In the genomic region with DNA sequence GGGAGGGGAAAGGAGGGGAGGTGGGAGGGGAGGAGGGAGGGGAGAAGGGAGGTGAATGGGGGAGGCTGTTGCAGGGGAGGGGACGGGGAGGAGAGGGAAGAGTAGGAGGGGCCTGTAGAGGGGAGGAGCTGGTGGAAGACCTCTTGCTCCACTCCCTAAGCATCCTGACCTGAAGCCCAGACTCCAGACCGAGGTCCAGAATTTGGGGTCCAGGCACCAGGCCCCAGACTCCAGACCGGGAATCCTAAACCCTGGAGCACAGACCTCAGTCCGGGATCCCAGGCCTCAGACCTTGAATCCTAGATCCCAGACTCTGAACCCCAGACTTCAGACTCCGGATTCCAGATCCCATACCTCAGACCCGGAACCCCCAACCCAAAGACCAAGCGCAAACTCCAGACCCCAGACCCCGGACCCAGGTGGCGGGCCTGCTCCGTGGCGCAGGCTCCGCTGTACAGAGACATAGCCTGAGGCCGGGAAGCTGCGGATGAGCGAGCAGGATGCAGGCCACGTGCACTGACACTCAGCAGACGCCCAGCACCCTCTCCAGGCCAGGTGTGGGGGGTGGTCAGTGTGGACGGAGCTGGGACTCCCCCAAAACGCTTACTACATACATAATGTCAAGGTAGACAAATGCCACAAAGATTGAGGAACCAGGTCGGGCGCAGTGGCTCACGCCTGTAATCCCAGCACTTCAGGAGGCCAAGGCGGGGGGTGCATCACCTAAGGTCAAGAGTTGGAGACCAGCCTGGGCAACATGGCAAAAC, we compare ENCODE assay signal across 9 cellular contexts. TPM values are rescaled to one million over a fixed set of nuclear protein-coding genes. Genes with fewer than 3 reads are reported as not detected.
DNase-seq lines count a peak whose midpoint lies in the region; FAIRE-seq and TF ChIP-seq lines count a peak whose summit lies in the region.
"Had no signal": no experiment of that assay in that cellular context is flagged by ENCODE, and none has a peak within 500 bp of the region (broad histone marks: within the 10 kb centered on the region; RNA-seq: fewer than 3 reads in every experiment).

No MANE protein-coding gene starts in this region.

- H2AFZ ChIP-seq in keratinocyte (ENCODE audit: control insufficient read depth, low read length): peak overlapping the region; percentile 33

- H3K27me3 ChIP-seq in keratinocyte (ENCODE audit: control insufficient read depth, extremely low read depth, insufficient read depth, low read length): no peaks in the 10 kb centered on the region

- H4K20me1 ChIP-seq in keratinocyte (ENCODE audit: control insufficient read depth, extremely low read depth, insufficient read depth, low read length): no peaks in the 10 kb centered on the region

- H3K9ac ChIP-seq in keratinocyte (ENCODE audit: control insufficient read depth, extremely low read depth, insufficient read depth, low read length): peak overlapping the region; percentile 28

- peak overlapping the region; percentile 48 for H3K4me2 ChIP-seq in keratinocyte (ENCODE audit: control insufficient read depth, extremely low read depth, insufficient read depth, low read depth, low read length)

- peak; percentile 69 for DNase-seq in DMS 273 (lab: John Stamatoyannopoulos, UW; ENCODE audit: unreplicated experiment)
- no peak for DNase-seq in DMS 273 treated with DMSO at 0.1 percent for 48 hours (lab: John Stamatoyannopoulos, UW)
- DNase-seq in NCI-H146 (lab: John Stamatoyannopoulos, UW): peak; percentile 85
- DNase-seq in T-helper 22 cell (ENCODE audit: low read depth): peak; percentile 54
- peak in 54 of 61 donors; percentile 4 to 89 (median 55) for DNase-seq in caudate nucleus (lab: John Stamatoyannopoulos, UW)
- DNase-seq in keratinocyte (ENCODE audit: low read depth, low spot score): peak; percentile 62
- peak in 2 of 3 donors; percentile 42 to 57 for DNase-seq in stimulated activated CD4-positive, alpha-beta T cell treated with anti-CD3 and anti-CD28 coated beads, Interleukin-12 subunit alpha, Interleukin-12 subunit beta, amount 100 ng/mL, for 48 hours (ENCODE audit: low read depth in 2 of 3, low spot score in 1 of 3)
- no peak for DNase-seq in NCI-H1048 (lab: John Stamatoyannopoulos, UW)

- H3K27ac ChIP-seq in caudate nucleus (ENCODE audit: low read depth, low read length) (peak overlapping the region; percentile 81), keratinocyte (ENCODE audit: control insufficient read depth, insufficient read depth, low read length) (no peak overlapping the region)

- FAIRE-seq in keratinocyte (lab: Jason Lieb, UNC): no peak
- FAIRE-seq: A204.1 had no signal

- peak overlapping the region; percentile 10 to 45 (median 29) for H3K4me3 ChIP-seq in keratinocyte (ENCODE audit: control insufficient read depth in 2 of 3, extremely low read depth in 1 of 3, insufficient read depth in 2 of 3, low read depth in 1 of 3, low read length in 3 of 3)

- dilution Hi-C loops in keratinocyte (cut with MboI; ENCODE audit: extremely low pct_ligation_motif_present, low sequenced_read_pairs): no loop called here

- peak in 1 of 3 experiments; percentile 17 for TF ChIP-seq CTCF in keratinocyte (optimal IDR thresholded peaks at IDR 0.05 in 1 of 3, IDR thresholded peaks at IDR 0.05 in 1 of 3, conservative IDR thresholded peaks at IDR 0.05 in 1 of 3; ENCODE audit: extremely low read depth in 1 of 3, insufficient read depth in 2 of 3, low read length in 3 of 3)

- H3K79me2 ChIP-seq in keratinocyte (ENCODE audit: control insufficient read depth, insufficient read depth, low read length): peaks cover 24% of the 10 kb centered on the region

- H3K36me3 ChIP-seq in keratinocyte (ENCODE audit: control insufficient read depth in 2 of 2, extremely low read depth in 1 of 2, insufficient read depth in 2 of 2, low read length in 2 of 2): no peaks in the 10 kb centered on the region

- no peaks in the 10 kb centered on the region for H3K9me1 ChIP-seq in keratinocyte (ENCODE audit: control insufficient read depth, extremely low read depth, insufficient read depth, low read length)

- H3K9me3 ChIP-seq in keratinocyte (ENCODE audit: control insufficient read depth, low read depth, low read length): no peaks in the 10 kb centered on the region

- peaks cover 5% of the 10 kb centered on the region for H3K4me1 ChIP-seq in keratinocyte (ENCODE audit: control insufficient read depth, extremely low read depth, insufficient read depth, low read length)

RNA-seq across cellular contexts. Expression of a gene that starts 0.7 kb away (rescaled TPM):
- polyA plus RNA-seq in keratinocyte: 19.2 to 24.7 TPM (median 22.3 TPM) in 3 replicates
- polyA plus RNA-seq in keratinocyte (2011; ENCODE audit: low read depth): 8.6 TPM
- polyA plus RNA-seq in keratinocyte (2011; cell fraction: cytosol; rRNA removed): 11.0 and 32.9 TPM in 2 replicates
- 14.9 and 23.3 TPM in 2 replicates for polyA plus RNA-seq in keratinocyte (2011; cell fraction: nucleus; rRNA removed)
- 25.2 and 57.3 TPM in 2 replicates for polyA plus RNA-seq in keratinocyte (2012; ENCODE audit: low replicate concordance)
- 17.0 to 54.3 TPM (median 18.8 TPM) in 3 replicates for polyA minus RNA-seq in keratinocyte
- 68.1 TPM for polyA minus RNA-seq in keratinocyte (2011; cell fraction: cytosol; rRNA and poly(A)+ RNA removed)
- polyA minus RNA-seq in keratinocyte (2011; cell fraction: nucleus; rRNA and poly(A)+ RNA removed): 18.3 and 19.4 TPM in 2 replicates

RNA-seq across cellular contexts. Expression of a gene that starts 34.8 kb away (rescaled TPM):
- 64.0 to 113 TPM (median 88.3 TPM) in 3 replicates for polyA plus RNA-seq in keratinocyte
- polyA plus RNA-seq in keratinocyte (2011; ENCODE audit: low read depth): 155 TPM
- polyA plus RNA-seq in keratinocyte (2011; cell fraction: cytosol; rRNA removed): 54.2 and 95.8 TPM in 2 replicates
- polyA plus RNA-seq in keratinocyte (2011; cell fraction: nucleus; rRNA removed): 87.3 and 99.2 TPM in 2 replicates
- 101 and 231 TPM in 2 replicates for polyA plus RNA-seq in keratinocyte (2012; ENCODE audit: low replicate concordance)
- 111 to 139 TPM (median 130 TPM) in 3 replicates for polyA minus RNA-seq in keratinocyte
- polyA minus RNA-seq in keratinocyte (2011; cell fraction: cytosol; rRNA and poly(A)+ RNA removed): 391 TPM
- polyA minus RNA-seq in keratinocyte (2011; cell fraction: nucleus; rRNA and poly(A)+ RNA removed): 86.2 and 87.5 TPM in 2 replicates

Comparison
In these comparisons a context has a peak if more than half of its experiments do, and no peak if none do; other contexts are left out.
1. DNase-seq: peak in DMS 273 (single experiment), NCI-H146 (single experiment), T-helper 22 cell (single experiment), caudate nucleus (54 of 61), keratinocyte (single experiment) and stimulated activated CD4-positive, alpha-beta T cell treated with anti-CD3 and anti-CD28 coated beads, Interleukin-12 subunit alpha, Interleukin-12 subunit beta, amount 100 ng/mL, for 48 hours (2 of 3); none in DMS 273 treated with DMSO at 0.1 percent for 48 hours (single experiment) and NCI-H1048 (single experiment).